Comparison of ENCODE assay signal across 9 cellular contexts in the genomic region with DNA sequence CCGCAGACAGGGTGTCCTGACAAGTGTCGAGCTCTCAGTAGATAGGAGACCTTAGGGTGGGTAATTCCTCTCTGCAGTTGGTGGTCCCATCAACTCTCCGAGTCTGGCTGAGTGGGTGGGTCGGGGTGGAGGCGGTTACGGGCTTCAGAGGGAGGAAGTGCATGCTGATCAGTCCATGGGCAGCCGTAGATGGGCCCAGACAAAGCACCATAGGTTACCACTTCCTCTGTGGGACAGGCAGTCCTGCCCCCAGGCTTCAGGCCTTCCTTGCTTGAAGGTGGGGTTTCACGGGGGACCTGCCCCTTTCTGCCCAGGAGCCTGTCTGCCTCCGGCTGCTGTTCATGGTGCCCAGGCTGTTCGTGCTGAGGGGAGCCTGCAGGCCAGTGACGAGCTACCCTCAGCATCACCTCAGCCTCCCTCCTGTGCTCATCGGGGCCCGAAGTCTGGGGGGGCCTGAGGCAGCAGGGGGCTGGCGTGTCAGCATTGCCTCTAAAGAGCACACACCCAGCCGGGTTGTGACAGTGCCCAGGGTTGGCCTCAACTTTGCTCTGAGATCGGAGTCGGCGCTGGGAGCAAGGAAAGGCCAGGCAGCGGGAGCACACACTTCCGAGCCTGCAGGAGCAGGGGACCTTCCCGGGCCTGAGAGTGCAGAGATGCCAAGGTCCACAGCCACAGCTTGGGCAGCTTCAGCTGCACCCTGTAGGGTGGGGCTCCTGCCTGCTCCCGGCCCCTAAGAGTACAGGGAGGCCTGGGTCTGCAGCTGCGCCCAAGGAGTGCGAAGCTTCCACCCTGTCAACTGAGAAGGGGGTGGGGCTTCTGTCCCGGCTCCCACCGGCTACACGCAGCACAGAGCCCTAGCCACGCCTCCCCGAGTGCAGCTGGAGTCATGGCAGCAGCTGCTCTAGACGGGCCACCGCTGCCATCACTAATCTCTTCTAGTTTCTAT.
DNase-seq lines count a peak whose midpoint lies in the region; ATAC-seq and TF ChIP-seq lines count a peak whose summit lies in the region.
"Had no signal": no experiment of that assay in that cellular context is flagged by ENCODE, and none has a peak within 500 bp of the region (broad histone marks: within the 10 kb centered on the region; RNA-seq: fewer than 3 reads in every experiment).

No MANE protein-coding gene starts in this region.

- H3K27ac Mint-ChIP-seq in activated T-helper 17 cell treated with anti-CD3 and anti-CD28 coated beads, Interleukin-2, amount 50 U/mL, for 72 hours, result no peak overlapping the region
- H3K27ac Mint-ChIP-seq: activated CD4-positive, alpha-beta memory T cell treated with anti-CD3 and anti-CD28 coated beads, Interleukin-2, amount 10 ng/mL, durations not matched to agents 7 days and 5 days had no signal

- H3K9me3 ChIP-seq in Peyer's patch (no peaks in the 10 kb centered on the region), lower lobe of right lung (no peaks in the 10 kb centered on the region), aorta (ENCODE audit: control insufficient read depth, low read length) (no peaks in the 10 kb centered on the region)

- H3K4me3 ChIP-seq in Peyer's patch, result peak overlapping the region in 2 of 4 donors; percentile 34 to 44
- no peak overlapping the region for H3K4me3 ChIP-seq in lower lobe of right lung
- H3K4me3 ChIP-seq in aorta (ENCODE audit: low read length in 2 of 2), result no peak overlapping the region

- H3K4me1 Mint-ChIP-seq in activated T-helper 17 cell treated with anti-CD3 and anti-CD28 coated beads, Interleukin-2, amount 50 U/mL, for 72 hours, result no peaks in the 10 kb centered on the region
- H3K4me1 Mint-ChIP-seq: activated CD4-positive, alpha-beta memory T cell treated with anti-CD3 and anti-CD28 coated beads, Interleukin-2, amount 10 ng/mL, durations not matched to agents 7 days and 5 days had no signal

- H3K4me1 ChIP-seq in Peyer's patch (peaks cover 0 to 7% (median 0%) of the 10 kb centered on the region in 4 donors), lower lobe of right lung (no peaks in the 10 kb centered on the region), aorta (ENCODE audit: control insufficient read depth in 1 of 2, insufficient read depth in 2 of 2, low read length in 2 of 2) (no peaks in the 10 kb centered on the region)

- H3K36me3 ChIP-seq in Peyer's patch (no peaks in the 10 kb centered on the region), lower lobe of right lung (no peaks in the 10 kb centered on the region), aorta (ENCODE audit: control insufficient read depth in 1 of 2, insufficient read depth in 2 of 2, low read length in 1 of 2) (no peaks in the 10 kb centered on the region)

- ATAC-seq in Right ventricle myocardium superior (ENCODE audit: poor library complexity) (peak; percentile 66), lower lobe of right lung (peak; percentile 63 to 83), aorta (ENCODE audit: low FRiP score) (peak; percentile 66)
- ATAC-seq in activated T-helper 17 cell treated with anti-CD3 and anti-CD28 coated beads, Interleukin-2, amount 50 U/mL, for 72 hours (replicated peaks), result no peak

- intact Hi-C loops in Right ventricle myocardium superior (cut with DNase I) (no loop called here), cardiac septum (cut with DNase I) (no loop called here), lower lobe of right lung (cut with DNase I) (no loop called here), aorta (cut with DNase I) (no loop called here)

- H3K4me3 Mint-ChIP-seq in activated T-helper 17 cell treated with anti-CD3 and anti-CD28 coated beads, Interleukin-2, amount 50 U/mL, for 72 hours, result no peak overlapping the region
- H3K4me3 Mint-ChIP-seq: activated CD4-positive, alpha-beta memory T cell treated with anti-CD3 and anti-CD28 coated beads, Interleukin-2, amount 10 ng/mL, durations not matched to agents 7 days and 5 days had no signal

- no peaks in the 10 kb centered on the region for H3K27me3 Mint-ChIP-seq in activated T-helper 17 cell treated with anti-CD3 and anti-CD28 coated beads, Interleukin-2, amount 50 U/mL, for 72 hours

- peak; percentile 47 for DNase-seq in Right ventricle myocardium superior
- DNase-seq in cardiac septum (ENCODE audit: low spot score), result no peak
- peak in 2 of 3 donors; percentile 82 to 89 for DNase-seq in Peyer's patch
- peak; percentile 51 for DNase-seq in lower lobe of right lung
- no peak for DNase-seq in aorta
- no peak for DNase-seq in superior temporal gyrus (ENCODE audit: extremely low spot score)
- no peak for DNase-seq in AG08396 (ENCODE audit: low spot score)
- DNase-seq: activated CD4-positive, alpha-beta memory T cell treated with anti-CD3 and anti-CD28 coated beads, Interleukin-2, amount 10 ng/mL, durations not matched to agents 7 days and 5 days had no signal

- TF ChIP-seq CTCF in Peyer's patch (IDR thresholded peaks at IDR 0.05) (no peak), lower lobe of right lung (IDR thresholded peaks at IDR 0.05) (no peak)

- H3K27me3 ChIP-seq in Peyer's patch, result no peaks in the 10 kb centered on the region
- no peaks in the 10 kb centered on the region for H3K27me3 ChIP-seq in lower lobe of right lung (ENCODE audit: low read depth)
- no peaks in the 10 kb centered on the region for H3K27me3 ChIP-seq in aorta (ENCODE audit: control insufficient read depth in 1 of 2, insufficient read depth in 2 of 2, low read length in 1 of 2)

- TF ChIP-seq POLR2A in Peyer's patch (IDR thresholded peaks at IDR 0.05), result no peak

- 74 to 76% methylated on average over 29 to 31 of the region's 31 CpGs for WGBS in aorta, 2 donors

- H3K27ac ChIP-seq in Peyer's patch (peak overlapping the region in 3 of 4 donors; percentile 27 to 75 (median 73)), lower lobe of right lung (no peak overlapping the region), aorta (ENCODE audit: low read depth in 1 of 2, low read length in 2 of 2) (no peak overlapping the region)

- no peaks in the 10 kb centered on the region for H3K36me3 Mint-ChIP-seq in activated T-helper 17 cell treated with anti-CD3 and anti-CD28 coated beads, Interleukin-2, amount 50 U/mL, for 72 hours (ENCODE audit: low read depth)

- no peaks in the 10 kb centered on the region for H3K9me3 Mint-ChIP-seq in activated T-helper 17 cell treated with anti-CD3 and anti-CD28 coated beads, Interleukin-2, amount 50 U/mL, for 72 hours

Comparison
In these comparisons a context has a peak if more than half of its experiments do, and no peak if none do; other contexts are left out.
1. DNase-seq: peak in Right ventricle myocardium superior (single experiment), Peyer's patch (2 of 3) and lower lobe of right lung (single experiment); none in cardiac septum (single experiment), aorta (0 of 2), superior temporal gyrus (single experiment) and AG08396 (single experiment).
2. H3K27ac ChIP-seq: peak in Peyer's patch (3 of 4); none in lower lobe of right lung (single experiment) and aorta (0 of 2).